8 cellular contexts compared by ENCODE assay signal in genomic region chr4:76179398-76180318, GRCh38. TPM values are rescaled to one million over a fixed set of nuclear protein-coding genes. Genes with fewer than 3 reads are reported as not detected.
DNase-seq lines count a peak whose midpoint lies in the region; ATAC-seq and TF ChIP-seq lines count a peak whose summit lies in the region.

No MANE protein-coding gene starts in this region.

- intact Hi-C loops in heart right ventricle (cut with DNase I) (loop anchor here (2.0 to 10.0 kb wide), 12 partner anchors 33 to 328 kb away; partner anchors contain the start of genes STBD1 (in 5 of the 10), FAM47E (in 3 of the 10), CCDC158 (in 2 of the 10) and SCARB2 (in 1 of the 10)), aorta (cut with DNase I) (loop anchor here (5.0 to 10.0 kb wide), 5 partner anchors 125 to 325 kb away; partner anchors contain the start of genes STBD1 (in 2 of the 2) and SHROOM3 (in 1 of the 2))

- no peaks in the 10 kb centered on the region for H3K9me2 ChIP-seq in SU-DHL-6 (replicated peaks; ENCODE audit: insufficient read depth, low read length)

- H4K20me1 ChIP-seq in SU-DHL-6 (ENCODE audit: low read depth, low read length): no peaks in the 10 kb centered on the region

- H2AFZ ChIP-seq in SU-DHL-6 (ENCODE audit: low read depth, low read length, severe bottlenecking): no peak overlapping the region

- no peaks in the 10 kb centered on the region for H3K27me3 ChIP-seq in SU-DHL-6 (ENCODE audit: low read length)
- H3K27me3 ChIP-seq in heart right ventricle: no peaks in the 10 kb centered on the region
- no peaks in the 10 kb centered on the region for H3K27me3 ChIP-seq in aorta (ENCODE audit: control insufficient read depth in 1 of 2, insufficient read depth in 2 of 2, low read length in 1 of 2)

- no peak overlapping the region for H3K9ac ChIP-seq in SU-DHL-6 (ENCODE audit: low read length)

- peak; percentile 77 for ATAC-seq in HG02610 (IDR thresholded peaks at IDR 0.05; ENCODE audit: unreplicated experiment)
- peak; percentile 80 to 92 (median 87) for ATAC-seq in heart right ventricle
- ATAC-seq in aorta (ENCODE audit: low FRiP score): peak; percentile 89

- no peaks in the 10 kb centered on the region for H3K79me2 ChIP-seq in SU-DHL-6 (ENCODE audit: insufficient read depth, low read length)

- H3K9me3 ChIP-seq in SU-DHL-6 (ENCODE audit: insufficient read depth, low read length) (no peaks in the 10 kb centered on the region), heart right ventricle (no peaks in the 10 kb centered on the region), aorta (ENCODE audit: control insufficient read depth, low read length) (no peaks in the 10 kb centered on the region)

- no peak overlapping the region for H3K4me3 ChIP-seq in GM12865 (ENCODE audit: low read depth, low read length)
- no peak overlapping the region for H3K4me3 ChIP-seq in SU-DHL-6 (ENCODE audit: insufficient read depth, low read length, poor library complexity, severe bottlenecking)
- H3K4me3 ChIP-seq in heart right ventricle: no peak overlapping the region
- H3K4me3 ChIP-seq in aorta (ENCODE audit: low read length in 2 of 2): no peak overlapping the region

- H3K27ac ChIP-seq in SU-DHL-6 (ENCODE audit: low read depth, low read length) (no peak overlapping the region), heart right ventricle (peak overlapping the region in 2 of 10 donors; percentile 32 to 55), aorta (ENCODE audit: low read depth in 1 of 2, low read length in 2 of 2) (no peak overlapping the region)

- WGBS in heart right ventricle, 2 donors: 53 to 59% methylated on average over 11 of the region's 11 CpGs
- WGBS in aorta, 2 donors: 60% methylated on average over 11 of the region's 11 CpGs

- TF ChIP-seq CTCF in GM12865 (IDR thresholded peaks at IDR 0.05; ENCODE audit: insufficient read depth, low read depth, low read length, missing control alignments) (peak; percentile 85), SU-DHL-6 (IDR thresholded peaks at IDR 0.05; ENCODE audit: insufficient read depth, low read length, poor library complexity, severe bottlenecking) (peak; percentile 36), heart right ventricle (IDR thresholded peaks at IDR 0.05) (peak; percentile 87 to 97 (median 93))

- H3K4me1 ChIP-seq in heart right ventricle (peaks cover 0 to 39% (median 30%) of the 10 kb centered on the region in 9 donors), aorta (ENCODE audit: control insufficient read depth in 1 of 2, insufficient read depth in 2 of 2, low read length in 2 of 2) (no peaks in the 10 kb centered on the region)

- H3K4me2 ChIP-seq in SU-DHL-6 (ENCODE audit: low read depth, low read length, poor library complexity, severe bottlenecking): no peak overlapping the region

- H3K36me3 ChIP-seq in SU-DHL-6 (ENCODE audit: low read length): no peaks in the 10 kb centered on the region
- peaks cover 0 to 73% (median 11%) of the 10 kb centered on the region in 9 donors for H3K36me3 ChIP-seq in heart right ventricle
- peaks cover 0 to 8% of the 10 kb centered on the region in 2 donors for H3K36me3 ChIP-seq in aorta (ENCODE audit: control insufficient read depth in 1 of 2, insufficient read depth in 2 of 2, low read length in 1 of 2)

- no peaks in the 10 kb centered on the region for H3F3A ChIP-seq in SU-DHL-6 (ENCODE audit: insufficient read depth)

- DNase-seq in GM12865 (ENCODE audit: low read depth) (peak; percentile 92), NCI-H128 (lab: John Stamatoyannopoulos, UW; ENCODE audit: unreplicated experiment) (peak; percentile 51), heart right ventricle (peak; percentile 82 to 83), putamen (ENCODE audit: low spot score) (peak; percentile 89), aorta (peak; percentile 90 to 95)
- DNase-seq in activated naive CD8-positive, alpha-beta T cell treated with anti-CD3 and anti-CD28 coated beads, Interleukin-2, amount 50 U/mL, for 16 hours (ENCODE audit: low read depth, low spot score): peak; percentile 66

RNA-seq across cellular contexts. Expression of gene NUP54, which starts 31.5 kb away (rescaled TPM):
- 10 to 100 TPM; 16.1 to 22.6 (median 18.9) TPM for total RNA-seq in heart right ventricle
- 10 to 100 TPM in 1 of 2 donors, 1 to 10 TPM in 1; 9.6 to 25.8 TPM for polyA plus RNA-seq in heart right ventricle
- total RNA-seq in aorta: 10 to 100 TPM; 38.8 to 45.5 TPM
- polyA plus RNA-seq in aorta: 10 to 100 TPM; 19.8 to 24.3 TPM

RNA-seq across cellular contexts. Expression of gene SCARB2, which starts 34.0 kb away (rescaled TPM):
- total RNA-seq in heart right ventricle: 100 to 1,000 TPM in 4 of 10 donors, 10 to 100 TPM in 6; 76.6 to 199 (median 94.9) TPM
- 100 to 1,000 TPM; 119 to 125 TPM for polyA plus RNA-seq in heart right ventricle
- 100 to 1,000 TPM; 138 to 154 TPM for total RNA-seq in aorta
- 10 to 100 TPM; 44.3 to 73.6 TPM for polyA plus RNA-seq in aorta

Comparison
In these comparisons a context has a peak if more than half of its experiments do, and no peak if none do; other contexts are left out.
1. CTCF ChIP-seq: peak in every context shown above with its lines; median percentile 93 in heart right ventricle; 85 in GM12865; 36 in SU-DHL-6.